In the genomic region with DNA sequence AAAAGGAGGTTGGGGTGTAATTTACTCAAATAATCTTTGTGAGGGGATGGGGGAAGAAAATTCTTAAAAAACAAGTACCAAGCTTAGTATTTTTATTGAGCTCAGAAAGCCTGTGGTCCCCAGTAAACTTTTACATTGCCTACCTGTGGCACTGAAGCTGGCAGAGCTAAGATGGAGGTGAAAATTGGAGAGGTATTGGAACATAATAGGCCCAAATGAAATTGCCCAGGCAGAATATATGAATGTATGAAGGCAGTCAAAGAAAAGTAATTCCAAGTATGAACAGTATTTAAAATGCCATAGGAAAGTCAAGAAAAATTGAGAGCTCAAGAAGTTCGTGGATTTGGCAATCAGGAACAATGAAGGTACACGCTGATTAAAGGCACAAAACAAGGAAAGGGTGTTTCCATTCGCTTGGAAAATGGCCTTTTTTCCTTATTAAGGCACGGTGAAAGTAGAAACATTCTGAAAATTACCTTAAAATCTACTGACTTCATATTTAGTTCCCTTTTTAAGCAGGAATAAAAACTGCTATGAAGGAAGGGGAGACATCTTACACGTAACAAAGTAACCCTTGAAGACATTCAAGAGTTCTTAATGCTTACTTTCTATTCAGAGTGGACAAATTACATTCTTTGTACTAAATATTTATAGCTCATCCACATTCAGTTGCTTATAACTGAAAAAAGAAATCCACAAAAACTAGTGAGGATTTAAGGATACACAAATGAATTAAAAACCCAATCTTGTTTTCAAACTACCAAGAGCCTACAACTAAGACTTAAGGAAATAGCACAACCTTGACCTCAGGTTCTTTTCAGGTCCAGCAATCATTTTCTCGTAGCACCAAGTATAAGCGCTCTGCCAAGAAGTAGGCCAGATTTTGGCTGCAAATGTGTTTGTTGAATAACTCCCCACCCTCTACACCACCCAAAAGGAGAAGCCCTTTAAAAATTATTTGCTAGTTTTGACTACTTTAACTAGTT, we compare ENCODE assay signal across 8 cellular contexts. TPM values are rescaled to one million over a fixed set of nuclear protein-coding genes. Genes with fewer than 3 reads are reported as not detected.
DNase-seq lines count a peak whose midpoint lies in the region; ATAC-seq and TF ChIP-seq lines count a peak whose summit lies in the region.

No MANE protein-coding gene starts in this region.

- H3K36me3 ChIP-seq in BJ (ENCODE audit: control insufficient read depth, insufficient read depth, low read length) (no peaks in the 10 kb centered on the region; the same call in 1 of the 2 replicates), Karpas-422 (ENCODE audit: insufficient read depth, low read length) (peaks cover 25% of the 10 kb centered on the region; the same call in 1 of the 2 replicates)

- no peak for TF ChIP-seq CTCF in BJ (IDR thresholded peaks at IDR 0.05; ENCODE audit: insufficient read depth, low read depth, low read length)

- H3K27ac ChIP-seq in Karpas-422 (ENCODE audit: low read length) = peak overlapping the region; percentile 95

- H3K9me2 ChIP-seq in Karpas-422 (replicated peaks; ENCODE audit: insufficient read depth, low read length) = no peaks in the 10 kb centered on the region

- DNase-seq in BJ (ENCODE audit: low read depth) (no peak), Karpas-422 (peak; percentile 52), cerebellar cortex (ENCODE audit: low spot score) (peak; percentile 57), midbrain (lab: John Stamatoyannopoulos, UW) (peak; percentile 24)
- no peak for DNase-seq in stimulated activated CD4-positive, alpha-beta T cell treated with anti-CD3 and anti-CD28 coated beads, Interleukin-4, amount 100 ng/mL, for 4 hours

- peaks cover 52% of the 10 kb centered on the region for H3K4me1 ChIP-seq in Karpas-422 (ENCODE audit: low read length)

- H3K4me2 ChIP-seq in Karpas-422 (ENCODE audit: low read depth, low read length, poor library complexity, severe bottlenecking) = peak overlapping the region; percentile 90

- H3K79me2 ChIP-seq in Karpas-422 (ENCODE audit: low read length) = peaks cover 22% of the 10 kb centered on the region

- H3K27me3 ChIP-seq in BJ (ENCODE audit: control insufficient read depth, insufficient read depth, low read length) (no peaks in the 10 kb centered on the region), Karpas-422 (ENCODE audit: low read length) (no peaks in the 10 kb centered on the region)

- peak overlapping the region; percentile 80 for H3K4me3 ChIP-seq in BJ (ENCODE audit: low read depth, low read length)
- H3K4me3 ChIP-seq in Karpas-422 (ENCODE audit: low read length) = peak overlapping the region; percentile 95

- POLR2A ChIA-PET in BJ (lab: Charles Lee) = interaction anchor here (0.8 to 0.9 kb wide), 2 partner anchors 27 to 73 kb away, joined by 3 to 27 read pairs; no protein-coding TSS in a partner anchor

- H2AFZ ChIP-seq in Karpas-422 (ENCODE audit: low read length) = no peak overlapping the region

- ATAC-seq in HG03469 (IDR thresholded peaks at IDR 0.05; ENCODE audit: unreplicated experiment) = no peak
- ATAC-seq in GM18907 (IDR thresholded peaks at IDR 0.05; ENCODE audit: unreplicated experiment) = no peak
- ATAC-seq in HG02623 (IDR thresholded peaks at IDR 0.05; ENCODE audit: unreplicated experiment) = no peak

- H3K9ac ChIP-seq in Karpas-422 (ENCODE audit: low read length) = peak overlapping the region; percentile 99

- H4K20me1 ChIP-seq in Karpas-422 (ENCODE audit: insufficient read depth, low read depth, low read length) = peaks cover 61% of the 10 kb centered on the region

- no peaks in the 10 kb centered on the region for H3K9me3 ChIP-seq in Karpas-422 (ENCODE audit: low read length)

- CTCF ChIA-PET in BJ (lab: Yijun Ruan, JAX) = interaction anchor here (0.9 to 1.7 kb wide), 6 partner anchors 9 to 579 kb away, joined by 3 to 8 read pairs (median 4); no protein-coding TSS in a partner anchor

RNA-seq across cellular contexts. Expression of a gene that starts 3.2 kb away (rescaled TPM):
- polyA plus RNA-seq in BJ (2011; rRNA removed) = 4.4 and 8.0 TPM in 2 replicates
- 43.8 and 60.3 TPM in 2 replicates for polyA minus RNA-seq in BJ (2011; rRNA and poly(A)+ RNA removed)
- 95.3 and 107 TPM in 2 replicates for total RNA-seq in Karpas-422 (2014; rRNA removed; shearing (Covaris generic); ENCODE audit: low replicate concordance)

Comparison
In these comparisons a context has a peak if more than half of its experiments do, and no peak if none do; other contexts are left out.
1. DNase-seq: peak in Karpas-422 (single experiment), cerebellar cortex (single experiment) and midbrain (single experiment); none in BJ (single experiment) and stimulated activated CD4-positive, alpha-beta T cell treated with anti-CD3 and anti-CD28 coated beads, Interleukin-4, amount 100 ng/mL, for 4 hours (0 of 2).